In the genomic region with DNA sequence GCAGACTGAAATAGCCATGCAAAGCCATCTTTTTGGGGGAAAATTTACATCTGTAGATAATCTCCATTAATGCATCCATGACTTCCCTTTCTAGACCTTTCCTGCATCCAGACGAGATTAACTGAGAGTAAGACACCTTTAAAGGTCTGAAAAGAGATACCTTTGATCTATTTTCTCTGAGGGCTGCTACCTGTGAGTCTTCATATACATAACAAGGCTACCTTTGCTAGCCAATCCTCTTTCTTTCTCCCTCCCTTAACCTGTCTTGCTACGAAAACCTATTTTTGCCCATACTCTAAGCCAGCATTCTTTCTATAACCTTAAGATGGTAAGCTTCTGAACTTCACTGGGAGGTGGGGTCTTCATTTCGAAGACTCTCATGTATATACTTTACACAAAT, we compare ENCODE assay signal across 24 cellular contexts.
DNase-seq lines count a peak whose midpoint lies in the region; ATAC-seq, FAIRE-seq and TF ChIP-seq lines count a peak whose summit lies in the region.
"Had no signal": no experiment of that assay in that cellular context is flagged by ENCODE, and none has a peak within 500 bp of the region (broad histone marks: within the 10 kb centered on the region; RNA-seq: fewer than 3 reads in every experiment).

No MANE protein-coding gene starts in this region.

- H3K36me3 ChIP-seq in H7 (replicated peaks; ENCODE audit: control insufficient read depth, insufficient read depth, low read length): no peaks in the 10 kb centered on the region
- no peaks in the 10 kb centered on the region for H3K36me3 ChIP-seq in H1 (ENCODE audit: control insufficient read depth in 2 of 4, insufficient read depth in 4 of 4, low read length in 3 of 4)
- H3K36me3 ChIP-seq: BE2C; BLaER1 treated with 17β-estradiol and CSF1 and Interleukin-3, amounts not matched to agents 10 nM and 100 nM had no signal

- no peak overlapping the region for H2BK15ac ChIP-seq in H1 (ENCODE audit: low read length)

- no peak for ATAC-seq in GM18520 (IDR thresholded peaks at IDR 0.05; ENCODE audit: unreplicated experiment)
- ATAC-seq: A549; CD8-positive, alpha-beta T cell had no signal

- H3K27me3 Mint-ChIP-seq in CD14-positive monocyte (ENCODE audit: low read depth in 3 of 3): peaks cover 0 to 1% (median 0%) of the 10 kb centered on the region in 3 donors

- H3K18ac ChIP-seq in H1 (ENCODE audit: extremely low read depth, low read length): no peak overlapping the region

- no peaks in the 10 kb centered on the region for H3K4me1 Mint-ChIP-seq in CD14-positive monocyte

- POLR2A ChIA-PET in H1 (lab: Charles Lee; ENCODE audit: partially characterized antibody): no interaction called here

- no peak for TF ChIP-seq POLR2A in H1 (IDR thresholded peaks at IDR 0.05; ENCODE audit: control extremely low read depth in 1 of 2, low read depth in 2 of 2, low read length in 2 of 2)

- H3K4me3 ChIP-seq in H7 (ENCODE audit: insufficient read depth, low read depth, low read length) (no peak overlapping the region), H1 (ENCODE audit: extremely low read depth in 1 of 4, insufficient read depth in 2 of 4, low read depth in 3 of 4, low read length in 4 of 4) (no peak overlapping the region; a peak in 1 of 8 replicates)
- H3K4me3 ChIP-seq: A549; BLaER1 treated with 17β-estradiol and CSF1 and Interleukin-3, amounts not matched to agents 10 nM and 100 nM; GM23248 had no signal

- no peak overlapping the region for H2BK12ac ChIP-seq in H1 (ENCODE audit: low read depth, low read length)

- peak overlapping the region; percentile 15 to 31; a peak in 3 of 4 replicates for H3K4me2 ChIP-seq in H1 (ENCODE audit: insufficient read depth in 1 of 2, low read depth in 2 of 2, low read length in 2 of 2)
- H3K4me2 ChIP-seq: A549; BLaER1 treated with 17β-estradiol and CSF1 and Interleukin-3, amounts not matched to agents 10 nM and 100 nM had no signal

- no peaks in the 10 kb centered on the region for H4K20me1 ChIP-seq in H1 (replicated peaks in 1 of 2; ENCODE audit: control insufficient read depth in 1 of 2, insufficient read depth in 2 of 2, low read length in 2 of 2)
- H4K20me1 ChIP-seq: BLaER1 treated with 17β-estradiol and CSF1 and Interleukin-3, amounts not matched to agents 10 nM and 100 nM had no signal

- H3K27me3 ChIP-seq in H7 (ENCODE audit: control insufficient read depth, insufficient read depth, low read length) (no peaks in the 10 kb centered on the region), H1 (replicated peaks in 1 of 4; ENCODE audit: control insufficient read depth in 3 of 4, extremely low read depth in 1 of 4, insufficient read depth in 3 of 4, low read length in 3 of 4) (no peaks in the 10 kb centered on the region)
- H3K27me3 ChIP-seq: BE2C; BLaER1 treated with 17β-estradiol and CSF1 and Interleukin-3, amounts not matched to agents 10 nM and 100 nM had no signal

- no peak overlapping the region for H3K4ac ChIP-seq in H1 (replicated peaks; ENCODE audit: insufficient read length, low read depth, low read length)

- no peak overlapping the region for H2BK20ac ChIP-seq in H1 (ENCODE audit: low read length)

- H3K56ac ChIP-seq in H1 (replicated peaks; ENCODE audit: insufficient read length, low read depth, low read length): no peak overlapping the region

- WGBS in H1 (ENCODE audit: extremely low coverage in 1 of 2, insufficient coverage in 1 of 2, insufficient read length in 1 of 2, insufficient replicate concordance in 2 of 2, low coverage in 1 of 2, low lambda C conversion rate in 2 of 2, missing lambda C conversion rate in 1 of 2), 2 experiments: 43% methylated on average over 3 of the region's 3 CpGs; no CpG with 5 or more reads in 1 of the 2 experiments

- DNase-seq in H7: peak; percentile 13
- no peak for DNase-seq in H1 (ENCODE audit: low read depth in 1 of 2, low spot score in 2 of 2)
- DNase-seq in iPS-NIHi7 (ENCODE audit: extremely low spot score): peak; percentile 9
- no peak for DNase-seq in GF-D8 (lab: John Stamatoyannopoulos, UW)
- DNase-seq in CD14-positive monocyte (ENCODE audit: low spot score): no peak
- DNase-seq: 8988T; ACHN; AML-193; BE2C; Caco-2; CD8-positive, alpha-beta T cell; DMS 273 treated with DMSO at 0.1 percent for 48 hours; DMS79; EL; GDM1; GM23248; HCEC 1CT had no signal

- H3K4me3 Mint-ChIP-seq in CD14-positive monocyte: no peak overlapping the region
- H3K4me3 Mint-ChIP-seq: CD8-positive, alpha-beta T cell had no signal

- H2AFZ ChIP-seq in H1 (ENCODE audit: low read length): no peak overlapping the region
- H2AFZ ChIP-seq: GM23248 had no signal

- no peaks in the 10 kb centered on the region for H3K9me3 ChIP-seq in H1 (ENCODE audit: insufficient read depth in 2 of 2, low read depth in 1 of 2, low read length in 1 of 2)
- H3K9me3 ChIP-seq: A549; BE2C; BLaER1 treated with 17β-estradiol and CSF1 and Interleukin-3, amounts not matched to agents 10 nM and 100 nM; Caco-2 had no signal

- no peak overlapping the region for H4K5ac ChIP-seq in H1 (ENCODE audit: insufficient read length, low read depth, low read length)

- no peak for TF ChIP-seq RAD21 in H1 (IDR thresholded peaks at IDR 0.05 in 1 of 2, conservative IDR thresholded peaks at IDR 0.05 in 1 of 2; ENCODE audit: low read depth in 2 of 2, low read length in 2 of 2)

- no peak for TF ChIP-seq EP300 in H1 (IDR thresholded peaks at IDR 0.05; ENCODE audit: borderline replicate concordance in 1 of 2, low read depth in 2 of 2, low read length in 2 of 2)

- H3K79me2 ChIP-seq in H1 (ENCODE audit: control insufficient read depth in 1 of 2, insufficient read depth in 2 of 2, low read length in 2 of 2): no peaks in the 10 kb centered on the region

- no peak overlapping the region for H4K91ac ChIP-seq in H1 (replicated peaks; ENCODE audit: insufficient read length, low read length)

- no peak overlapping the region for H2BK120ac ChIP-seq in H1 (replicated peaks; ENCODE audit: low read depth, low read length)

- no peak overlapping the region for H2AK5ac ChIP-seq in H1 (ENCODE audit: low read depth, low read length)

- FAIRE-seq in H1 (lab: Jason Lieb, UNC): peak; percentile 52
- FAIRE-seq: A549, D721Med, GM12891, GM19239, H54 had no signal

- no peaks in the 10 kb centered on the region for H3K36me3 Mint-ChIP-seq in CD14-positive monocyte
- H3K36me3 Mint-ChIP-seq: CD8-positive, alpha-beta T cell had no signal

- H4K8ac ChIP-seq in H1 (ENCODE audit: extremely low read depth, insufficient read depth, low read length): no peak overlapping the region

- H3K9me3 Mint-ChIP-seq in CD14-positive monocyte: peaks cover 0 to 7% (median 3%) of the 10 kb centered on the region in 7 donors
- H3K9me3 Mint-ChIP-seq: CD8-positive, alpha-beta T cell had no signal

- peaks cover 0 to 3% (median 0%) of the 10 kb centered on the region in 4 experiments; a peak in 1 of 7 replicates for H3K4me1 ChIP-seq in H1 (replicated peaks in 1 of 4; ENCODE audit: control insufficient read depth in 3 of 4, insufficient read depth in 4 of 4, low read length in 3 of 4)
- H3K4me1 ChIP-seq: A549, BE2C, Caco-2 had no signal

- H3K27ac ChIP-seq in H1 (ENCODE audit: low read depth, low read length): no peak overlapping the region
- H3K27ac ChIP-seq: A549; BLaER1 treated with 17β-estradiol and CSF1 and Interleukin-3, amounts not matched to agents 10 nM and 100 nM; GM23248 had no signal

- H3K9ac ChIP-seq in H1 (replicated peaks in 1 of 4; ENCODE audit: extremely low read depth in 1 of 4, low read depth in 3 of 4, low read length in 3 of 4): no peak overlapping the region
- H3K9ac ChIP-seq: BLaER1 treated with 17β-estradiol and CSF1 and Interleukin-3, amounts not matched to agents 10 nM and 100 nM; GM23248 had no signal

- no peak for TF ChIP-seq CTCF in H1 (IDR thresholded peaks at IDR 0.05; ENCODE audit: control extremely low read depth in 1 of 3, insufficient read depth in 1 of 3, low read depth in 1 of 3, low read length in 3 of 3)
- no peak for TF ChIP-seq CTCF in CD14-positive monocyte (IDR thresholded peaks at IDR 0.05)

- H3K14ac ChIP-seq in H1 (ENCODE audit: insufficient read length): no peak overlapping the region

- no peaks in the 10 kb centered on the region for H3K79me1 ChIP-seq in H1 (ENCODE audit: low read depth, low read length)

- CTCF ChIA-PET in H1 (lab: Charles Lee; ENCODE audit: partially characterized antibody): no interaction called here

- intact Hi-C loops in CD14-positive monocyte (cut with micrococcal nuclease): no loop called here

- no peaks in the 10 kb centered on the region for H3K23me2 ChIP-seq in H1 (ENCODE audit: low read depth, low read length)

- no peak overlapping the region for H2BK5ac ChIP-seq in H1 (ENCODE audit: low read depth, low read length)

- H3K27ac Mint-ChIP-seq in CD14-positive monocyte: no peak overlapping the region
- H3K27ac Mint-ChIP-seq: CD8-positive, alpha-beta T cell had no signal

- H3K23ac ChIP-seq in H1 (ENCODE audit: insufficient read length): no peak overlapping the region

TF ChIP-seq in H1, 55 proteins besides CTCF, POLR2A, EP300 and RAD21:
- TF ChIP-seq NRF1 (IDR thresholded peaks at IDR 0.05; ENCODE audit: low read depth, low read length): no peak
- no peak for TF ChIP-seq ZNF274 (IDR thresholded peaks at IDR 0.05; ENCODE audit: borderline replicate concordance, extremely low read depth, low read length)
- no peak for TF ChIP-seq SAP30 (IDR thresholded peaks at IDR 0.05; ENCODE audit: insufficient read depth, insufficient replicate concordance, low read length)
- TF ChIP-seq EGR1 (IDR thresholded peaks at IDR 0.05; ENCODE audit: borderline replicate concordance, low read depth, low read length): no peak
- TF ChIP-seq TBP (IDR thresholded peaks at IDR 0.05; ENCODE audit: low read depth, low read length): no peak
- TF ChIP-seq, protein P1, sequence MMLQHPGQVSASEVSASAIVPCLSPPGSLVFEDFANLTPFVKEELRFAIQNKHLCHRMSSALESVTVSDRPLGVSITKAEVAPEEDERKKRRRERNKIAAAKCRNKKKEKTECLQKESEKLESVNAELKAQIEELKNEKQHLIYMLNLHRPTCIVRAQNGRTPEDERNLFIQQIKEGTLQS (IDR thresholded peaks at IDR 0.05; ENCODE audit: insufficient read depth, low read depth, low read length): no peak
- TF ChIP-seq SIN3A (conservative IDR thresholded peaks at IDR 0.05 in 1 of 2, IDR thresholded peaks at IDR 0.05 in 1 of 2; ENCODE audit: low read depth in 1 of 2, low read length in 2 of 2): no peak
- TF ChIP-seq TAF1 (IDR thresholded peaks at IDR 0.05; ENCODE audit: low read depth, low read length): no peak
- no peak for TF ChIP-seq CTBP2 (IDR thresholded peaks at IDR 0.05; ENCODE audit: borderline replicate concordance, insufficient read depth, insufficient read length, low read length)
- no peak for TF ChIP-seq TCF12 (IDR thresholded peaks at IDR 0.05; ENCODE audit: low read depth, low read length)
- TF ChIP-seq TAF7 (optimal IDR thresholded peaks at IDR 0.05; ENCODE audit: borderline replicate concordance, low read depth, low read length): no peak
- TF ChIP-seq CHD2 (IDR thresholded peaks at IDR 0.05; ENCODE audit: low read length): no peak
- TF ChIP-seq SIX5 (IDR thresholded peaks at IDR 0.05; ENCODE audit: low read depth, low read length): no peak

Comparison
In these comparisons a context has a peak if more than half of its experiments do, and no peak if none do; other contexts are left out.
1. DNase-seq: peak in H7 (single experiment) and iPS-NIHi7 (single experiment); none in H1 (0 of 2), GF-D8 (single experiment) and CD14-positive monocyte (single experiment).